11 cellular contexts compared by ENCODE assay signal in genomic region chr12:95634622-95635621, GRCh38.
DNase-seq lines count a peak whose midpoint lies in the region; ATAC-seq and TF ChIP-seq lines count a peak whose summit lies in the region.
"Had no signal": no experiment of that assay in that cellular context is flagged by ENCODE, and none has a peak within 500 bp of the region (broad histone marks: within the 10 kb centered on the region; RNA-seq: fewer than 3 reads in every experiment).

No MANE protein-coding gene starts in this region.

- DNase-seq in Caki2 (ENCODE audit: low read depth) (peak; percentile 99), left lung (no peak), A673 (ENCODE audit: low spot score) (no peak)
- DNase-seq in activated effector memory CD4-positive, alpha-beta T cell treated with anti-CD3 and anti-CD28 coated beads, Interleukin-2, amount 50 U/mL, for 16 hours: no peak
- DNase-seq in stimulated activated naive CD8-positive, alpha-beta T cell treated with anti-CD3 and anti-CD28 coated beads, Interleukin-15, Interleukin-2, amounts not matched to agents 100 U/mL and 50 U/mL, for 24 hours: no peak
- DNase-seq: amygdala; CD4-positive, alpha-beta T cell had no signal

- H3K9me3 ChIP-seq in left lung: no peaks in the 10 kb centered on the region
- no peaks in the 10 kb centered on the region for H3K9me3 ChIP-seq in A673 (ENCODE audit: low read depth, low read length, poor library complexity, severe bottlenecking)

- H3K36me3 ChIP-seq in left lung (no peaks in the 10 kb centered on the region), A673 (ENCODE audit: insufficient read depth, low read length, poor library complexity, severe bottlenecking) (no peaks in the 10 kb centered on the region)

- CTCF ChIA-PET in A673 (lab: Charles Lee): no interaction called here

- H3K27me3 ChIP-seq in left lung (no peaks in the 10 kb centered on the region), A673 (replicated peaks; ENCODE audit: insufficient read depth, low read depth, low read length, poor library complexity) (no peaks in the 10 kb centered on the region)

- no peaks in the 10 kb centered on the region for H3K27me3 Mint-ChIP-seq in activated T-helper 17 cell treated with anti-CD3 and anti-CD28 coated beads, Interleukin-2, amount 50 U/mL, for 72 hours
- H3K27me3 Mint-ChIP-seq: CD4-positive, alpha-beta T cell had no signal

- H3K27ac Mint-ChIP-seq in activated T-helper 17 cell treated with anti-CD3 and anti-CD28 coated beads, Interleukin-2, amount 50 U/mL, for 72 hours: no peak overlapping the region
- H3K27ac Mint-ChIP-seq: CD4-positive, alpha-beta T cell had no signal

- H3K4me1 ChIP-seq in left lung (peaks cover 0 to 4% of the 10 kb centered on the region in 2 donors), A673 (ENCODE audit: insufficient read depth, low read length, poor library complexity, severe bottlenecking) (peaks cover 17% of the 10 kb centered on the region)

- ATAC-seq in HG03066 (IDR thresholded peaks at IDR 0.05; ENCODE audit: low read depth, unreplicated experiment) (peak; percentile 82), left lung (peak; percentile 26), GM21786 (IDR thresholded peaks at IDR 0.05; ENCODE audit: unreplicated experiment) (no peak)
- peak; percentile 36 for ATAC-seq in activated T-helper 17 cell treated with anti-CD3 and anti-CD28 coated beads, Interleukin-2, amount 50 U/mL, for 72 hours (replicated peaks)
- ATAC-seq in stimulated activated naive CD8-positive, alpha-beta T cell treated with anti-CD3 and anti-CD28 coated beads, Interleukin-15, Interleukin-2, amounts not matched to agents 100 U/mL and 50 U/mL, for 24 hours: no peak

- H3K27ac ChIP-seq in left lung: no peak overlapping the region
- no peak overlapping the region for H3K27ac ChIP-seq in A673 (ENCODE audit: low read depth, low read length, poor library complexity, severe bottlenecking)

- H3K9me3 Mint-ChIP-seq in activated T-helper 17 cell treated with anti-CD3 and anti-CD28 coated beads, Interleukin-2, amount 50 U/mL, for 72 hours: peaks cover 4% of the 10 kb centered on the region
- H3K9me3 Mint-ChIP-seq: CD4-positive, alpha-beta T cell had no signal

- H3K4me1 Mint-ChIP-seq in activated T-helper 17 cell treated with anti-CD3 and anti-CD28 coated beads, Interleukin-2, amount 50 U/mL, for 72 hours: no peaks in the 10 kb centered on the region

- intact Hi-C loops in left lung (cut with DNase I) (no loop called here), A673 (cut with micrococcal nuclease; ENCODE audit: unreplicated experiment) (no loop called here)

- BruUV-seq in A673 (replicated peaks; lab: Mats Ljungman, UMichigan): no TSS peak

- H3K36me3 Mint-ChIP-seq in activated T-helper 17 cell treated with anti-CD3 and anti-CD28 coated beads, Interleukin-2, amount 50 U/mL, for 72 hours (ENCODE audit: low read depth): no peaks in the 10 kb centered on the region

- in situ Hi-C loops in Caki2 (cut with HindIII; ENCODE audit: low pct_unique_long_range_greater_than_20kb, low sequenced_read_pairs): no loop called here

- H3K4me3 ChIP-seq in left lung (no peak overlapping the region), A673 (ENCODE audit: low read depth, low read length, poor library complexity, severe bottlenecking) (no peak overlapping the region)
- H3K4me3 ChIP-seq: smooth muscle cell had no signal

- POLR2A ChIA-PET in A673 (lab: Charles Lee; ENCODE audit: low non-redundant PET): no interaction called here

- no peak for TF ChIP-seq CTCF in left lung (IDR thresholded peaks at IDR 0.05)
- TF ChIP-seq CTCF in A673 (conservative IDR thresholded peaks at IDR 0.05; ENCODE audit: low read depth, low read length): no peak

- no peak overlapping the region for H3K4me3 Mint-ChIP-seq in activated T-helper 17 cell treated with anti-CD3 and anti-CD28 coated beads, Interleukin-2, amount 50 U/mL, for 72 hours
- H3K4me3 Mint-ChIP-seq: CD4-positive, alpha-beta T cell had no signal

Comparison
In these comparisons a context has a peak if more than half of its experiments do, and no peak if none do; other contexts are left out.
1. ATAC-seq: peak in HG03066 (single experiment), activated T-helper 17 cell treated with anti-CD3 and anti-CD28 coated beads, Interleukin-2, amount 50 U/mL, for 72 hours (single experiment) and left lung (single experiment); none in stimulated activated naive CD8-positive, alpha-beta T cell treated with anti-CD3 and anti-CD28 coated beads, Interleukin-15, Interleukin-2, amounts not matched to agents 100 U/mL and 50 U/mL, for 24 hours (single experiment) and GM21786 (single experiment).